ENCODE assay signal across 1 cellular context in the genomic region with DNA sequence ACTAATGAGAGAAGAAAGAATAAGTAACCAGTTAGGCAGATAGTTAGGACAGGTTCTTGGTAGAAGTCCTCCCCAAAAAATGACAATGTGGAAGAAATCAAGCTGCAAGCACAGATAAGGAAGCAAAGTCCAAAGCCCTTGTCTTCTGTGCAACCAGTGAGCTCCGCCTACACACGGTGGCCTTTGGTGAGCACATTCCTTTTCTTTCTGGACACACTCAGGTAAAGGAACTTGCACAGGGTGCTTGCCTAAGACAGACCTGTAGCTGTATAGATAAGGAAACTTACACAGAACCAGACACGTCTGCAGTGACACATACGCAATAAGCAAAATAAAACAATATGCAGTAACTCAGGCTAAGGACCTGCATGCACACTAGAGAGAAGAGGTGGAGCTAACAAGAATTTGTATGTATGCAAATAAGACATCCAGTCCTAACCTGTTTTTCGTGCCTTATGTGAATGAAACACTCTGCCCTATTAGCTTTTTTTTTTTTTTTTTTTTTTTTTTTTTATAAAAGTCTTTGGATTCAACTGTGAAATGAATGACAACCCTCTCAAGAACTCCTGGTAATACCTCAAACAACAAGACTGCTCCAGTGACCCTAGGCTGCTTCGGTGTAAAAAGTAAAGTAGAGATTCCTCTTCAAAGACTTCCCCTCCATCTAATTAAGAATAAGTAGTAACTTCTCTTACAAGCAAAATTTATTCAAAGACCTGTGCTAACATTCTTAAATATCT.
TF ChIP-seq lines count a peak whose summit lies in the region.

No MANE protein-coding gene starts in this region.

TF ChIP-seq in HepG2, 621 proteins besides CTCF, POLR2A, EP300 and RAD21 (continues in another document):
- TF ChIP-seq, protein P1, sequence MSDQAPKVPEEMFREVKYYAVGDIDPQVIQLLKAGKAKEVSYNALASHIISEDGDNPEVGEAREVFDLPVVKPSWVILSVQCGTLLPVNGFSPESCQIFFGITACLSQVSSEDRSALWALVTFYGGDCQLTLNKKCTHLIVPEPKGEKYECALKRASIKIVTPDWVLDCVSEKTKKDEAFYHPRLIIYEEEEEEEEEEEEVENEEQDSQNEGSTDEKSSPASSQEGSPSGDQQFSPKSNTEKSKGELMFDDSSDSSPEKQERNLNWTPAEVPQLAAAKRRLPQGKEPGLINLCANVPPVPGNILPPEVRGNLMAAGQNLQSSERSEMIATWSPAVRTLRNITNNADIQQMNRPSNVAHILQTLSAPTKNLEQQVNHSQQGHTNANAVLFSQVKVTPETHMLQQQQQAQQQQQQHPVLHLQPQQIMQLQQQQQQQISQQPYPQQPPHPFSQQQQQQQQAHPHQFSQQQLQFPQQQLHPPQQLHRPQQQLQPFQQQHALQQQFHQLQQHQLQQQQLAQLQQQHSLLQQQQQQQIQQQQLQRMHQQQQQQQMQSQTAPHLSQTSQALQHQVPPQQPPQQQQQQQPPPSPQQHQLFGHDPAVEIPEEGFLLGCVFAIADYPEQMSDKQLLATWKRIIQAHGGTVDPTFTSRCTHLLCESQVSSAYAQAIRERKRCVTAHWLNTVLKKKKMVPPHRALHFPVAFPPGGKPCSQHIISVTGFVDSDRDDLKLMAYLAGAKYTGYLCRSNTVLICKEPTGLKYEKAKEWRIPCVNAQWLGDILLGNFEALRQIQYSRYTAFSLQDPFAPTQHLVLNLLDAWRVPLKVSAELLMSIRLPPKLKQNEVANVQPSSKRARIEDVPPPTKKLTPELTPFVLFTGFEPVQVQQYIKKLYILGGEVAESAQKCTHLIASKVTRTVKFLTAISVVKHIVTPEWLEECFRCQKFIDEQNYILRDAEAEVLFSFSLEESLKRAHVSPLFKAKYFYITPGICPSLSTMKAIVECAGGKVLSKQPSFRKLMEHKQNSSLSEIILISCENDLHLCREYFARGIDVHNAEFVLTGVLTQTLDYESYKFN (CRISPR knock-in tag; conservative IDR thresholded peaks at IDR 0.05), result peak; percentile 85
- TF ChIP-seq EEA1 (CRISPR knock-in tag; IDR thresholded peaks at IDR 0.05; ENCODE audit: borderline replicate concordance) (no peak), CEBPB (IDR thresholded peaks at IDR 0.05; ENCODE audit: borderline replicate concordance, low read depth, low read length) (peak; percentile 37; the same call in 1 of the 2 replicates), MIER2 (CRISPR knock-in tag; IDR thresholded peaks at IDR 0.05) (peak; percentile 53; the same call in 1 of the 2 replicates), POLR2G (IDR thresholded peaks at IDR 0.05; ENCODE audit: low read depth, low read length) (peak; percentile 66), ZNF660 (CRISPR knock-in tag; IDR thresholded peaks at IDR 0.05; ENCODE audit: borderline replicate concordance, low read depth) (no peak), MTERF4 (CRISPR knock-in tag; IDR thresholded peaks at IDR 0.05) (no peak), PCBP1 (IDR thresholded peaks at IDR 0.05; ENCODE audit: borderline replicate concordance, low read depth, low read length) (no peak), PHF8 (CRISPR knock-in tag; IDR thresholded peaks at IDR 0.05) (no peak), ELF3 (CRISPR knock-in tag; IDR thresholded peaks at IDR 0.05) (peak; percentile 64), TOPORS (CRISPR knock-in tag; IDR thresholded peaks at IDR 0.05) (no peak), SYNCRIP (IDR thresholded peaks at IDR 0.05; ENCODE audit: insufficient read depth, low read depth, low read length) (no peak), ZBTB37 (CRISPR knock-in tag; IDR thresholded peaks at IDR 0.05) (no peak), PAX8 (CRISPR knock-in tag; IDR thresholded peaks at IDR 0.05; ENCODE audit: borderline replicate concordance) (no peak), CEBPG (CRISPR knock-in tag; IDR thresholded peaks at IDR 0.05) (peak; percentile 83), ZNF558 (CRISPR knock-in tag; IDR thresholded peaks at IDR 0.05; ENCODE audit: borderline replicate concordance) (no peak), ZBTB20 (CRISPR knock-in tag; IDR thresholded peaks at IDR 0.05; ENCODE audit: borderline replicate concordance, low read depth) (no peak)
- TF ChIP-seq, protein P2, sequence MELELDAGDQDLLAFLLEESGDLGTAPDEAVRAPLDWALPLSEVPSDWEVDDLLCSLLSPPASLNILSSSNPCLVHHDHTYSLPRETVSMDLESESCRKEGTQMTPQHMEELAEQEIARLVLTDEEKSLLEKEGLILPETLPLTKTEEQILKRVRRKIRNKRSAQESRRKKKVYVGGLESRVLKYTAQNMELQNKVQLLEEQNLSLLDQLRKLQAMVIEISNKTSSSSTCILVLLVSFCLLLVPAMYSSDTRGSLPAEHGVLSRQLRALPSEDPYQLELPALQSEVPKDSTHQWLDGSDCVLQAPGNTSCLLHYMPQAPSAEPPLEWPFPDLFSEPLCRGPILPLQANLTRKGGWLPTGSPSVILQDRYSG (CRISPR knock-in tag; IDR thresholded peaks at IDR 0.05), result no peak
- TF ChIP-seq, protein P3, sequence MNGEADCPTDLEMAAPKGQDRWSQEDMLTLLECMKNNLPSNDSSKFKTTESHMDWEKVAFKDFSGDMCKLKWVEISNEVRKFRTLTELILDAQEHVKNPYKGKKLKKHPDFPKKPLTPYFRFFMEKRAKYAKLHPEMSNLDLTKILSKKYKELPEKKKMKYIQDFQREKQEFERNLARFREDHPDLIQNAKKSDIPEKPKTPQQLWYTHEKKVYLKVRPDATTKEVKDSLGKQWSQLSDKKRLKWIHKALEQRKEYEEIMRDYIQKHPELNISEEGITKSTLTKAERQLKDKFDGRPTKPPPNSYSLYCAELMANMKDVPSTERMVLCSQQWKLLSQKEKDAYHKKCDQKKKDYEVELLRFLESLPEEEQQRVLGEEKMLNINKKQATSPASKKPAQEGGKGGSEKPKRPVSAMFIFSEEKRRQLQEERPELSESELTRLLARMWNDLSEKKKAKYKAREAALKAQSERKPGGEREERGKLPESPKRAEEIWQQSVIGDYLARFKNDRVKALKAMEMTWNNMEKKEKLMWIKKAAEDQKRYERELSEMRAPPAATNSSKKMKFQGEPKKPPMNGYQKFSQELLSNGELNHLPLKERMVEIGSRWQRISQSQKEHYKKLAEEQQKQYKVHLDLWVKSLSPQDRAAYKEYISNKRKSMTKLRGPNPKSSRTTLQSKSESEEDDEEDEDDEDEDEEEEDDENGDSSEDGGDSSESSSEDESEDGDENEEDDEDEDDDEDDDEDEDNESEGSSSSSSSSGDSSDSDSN (CRISPR knock-in tag; IDR thresholded peaks at IDR 0.05), result no peak
- TF ChIP-seq, protein P4, sequence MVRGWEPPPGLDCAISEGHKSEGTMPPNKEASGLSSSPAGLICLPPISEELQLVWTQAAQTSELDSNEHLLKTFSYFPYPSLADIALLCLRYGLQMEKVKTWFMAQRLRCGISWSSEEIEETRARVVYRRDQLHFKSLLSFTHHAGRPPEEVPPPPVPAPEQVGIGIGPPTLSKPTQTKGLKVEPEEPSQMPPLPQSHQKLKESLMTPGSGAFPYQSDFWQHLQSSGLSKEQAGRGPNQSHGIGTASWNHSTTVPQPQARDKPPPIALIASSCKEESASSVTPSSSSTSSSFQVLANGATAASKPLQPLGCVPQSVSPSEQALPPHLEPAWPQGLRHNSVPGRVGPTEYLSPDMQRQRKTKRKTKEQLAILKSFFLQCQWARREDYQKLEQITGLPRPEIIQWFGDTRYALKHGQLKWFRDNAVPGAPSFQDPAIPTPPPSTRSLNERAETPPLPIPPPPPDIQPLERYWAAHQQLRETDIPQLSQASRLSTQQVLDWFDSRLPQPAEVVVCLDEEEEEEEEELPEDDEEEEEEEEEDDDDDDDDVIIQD (CRISPR knock-in tag; IDR thresholded peaks at IDR 0.05; ENCODE audit: low read depth), result peak; percentile 87
- TF ChIP-seq, protein P5, sequence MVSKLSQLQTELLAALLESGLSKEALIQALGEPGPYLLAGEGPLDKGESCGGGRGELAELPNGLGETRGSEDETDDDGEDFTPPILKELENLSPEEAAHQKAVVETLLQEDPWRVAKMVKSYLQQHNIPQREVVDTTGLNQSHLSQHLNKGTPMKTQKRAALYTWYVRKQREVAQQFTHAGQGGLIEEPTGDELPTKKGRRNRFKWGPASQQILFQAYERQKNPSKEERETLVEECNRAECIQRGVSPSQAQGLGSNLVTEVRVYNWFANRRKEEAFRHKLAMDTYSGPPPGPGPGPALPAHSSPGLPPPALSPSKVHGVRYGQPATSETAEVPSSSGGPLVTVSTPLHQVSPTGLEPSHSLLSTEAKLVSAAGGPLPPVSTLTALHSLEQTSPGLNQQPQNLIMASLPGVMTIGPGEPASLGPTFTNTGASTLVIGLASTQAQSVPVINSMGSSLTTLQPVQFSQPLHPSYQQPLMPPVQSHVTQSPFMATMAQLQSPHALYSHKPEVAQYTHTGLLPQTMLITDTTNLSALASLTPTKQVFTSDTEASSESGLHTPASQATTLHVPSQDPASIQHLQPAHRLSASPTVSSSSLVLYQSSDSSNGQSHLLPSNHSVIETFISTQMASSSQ (IDR thresholded peaks at IDR 0.05; ENCODE audit: low read depth), result peak; percentile 70
- TF ChIP-seq, protein P5 (CRISPR knock-in tag; IDR thresholded peaks at IDR 0.05; ENCODE audit: borderline replicate concordance), result peak; percentile 78; the same call in 1 of the 2 replicates
- TF ChIP-seq, protein P6, sequence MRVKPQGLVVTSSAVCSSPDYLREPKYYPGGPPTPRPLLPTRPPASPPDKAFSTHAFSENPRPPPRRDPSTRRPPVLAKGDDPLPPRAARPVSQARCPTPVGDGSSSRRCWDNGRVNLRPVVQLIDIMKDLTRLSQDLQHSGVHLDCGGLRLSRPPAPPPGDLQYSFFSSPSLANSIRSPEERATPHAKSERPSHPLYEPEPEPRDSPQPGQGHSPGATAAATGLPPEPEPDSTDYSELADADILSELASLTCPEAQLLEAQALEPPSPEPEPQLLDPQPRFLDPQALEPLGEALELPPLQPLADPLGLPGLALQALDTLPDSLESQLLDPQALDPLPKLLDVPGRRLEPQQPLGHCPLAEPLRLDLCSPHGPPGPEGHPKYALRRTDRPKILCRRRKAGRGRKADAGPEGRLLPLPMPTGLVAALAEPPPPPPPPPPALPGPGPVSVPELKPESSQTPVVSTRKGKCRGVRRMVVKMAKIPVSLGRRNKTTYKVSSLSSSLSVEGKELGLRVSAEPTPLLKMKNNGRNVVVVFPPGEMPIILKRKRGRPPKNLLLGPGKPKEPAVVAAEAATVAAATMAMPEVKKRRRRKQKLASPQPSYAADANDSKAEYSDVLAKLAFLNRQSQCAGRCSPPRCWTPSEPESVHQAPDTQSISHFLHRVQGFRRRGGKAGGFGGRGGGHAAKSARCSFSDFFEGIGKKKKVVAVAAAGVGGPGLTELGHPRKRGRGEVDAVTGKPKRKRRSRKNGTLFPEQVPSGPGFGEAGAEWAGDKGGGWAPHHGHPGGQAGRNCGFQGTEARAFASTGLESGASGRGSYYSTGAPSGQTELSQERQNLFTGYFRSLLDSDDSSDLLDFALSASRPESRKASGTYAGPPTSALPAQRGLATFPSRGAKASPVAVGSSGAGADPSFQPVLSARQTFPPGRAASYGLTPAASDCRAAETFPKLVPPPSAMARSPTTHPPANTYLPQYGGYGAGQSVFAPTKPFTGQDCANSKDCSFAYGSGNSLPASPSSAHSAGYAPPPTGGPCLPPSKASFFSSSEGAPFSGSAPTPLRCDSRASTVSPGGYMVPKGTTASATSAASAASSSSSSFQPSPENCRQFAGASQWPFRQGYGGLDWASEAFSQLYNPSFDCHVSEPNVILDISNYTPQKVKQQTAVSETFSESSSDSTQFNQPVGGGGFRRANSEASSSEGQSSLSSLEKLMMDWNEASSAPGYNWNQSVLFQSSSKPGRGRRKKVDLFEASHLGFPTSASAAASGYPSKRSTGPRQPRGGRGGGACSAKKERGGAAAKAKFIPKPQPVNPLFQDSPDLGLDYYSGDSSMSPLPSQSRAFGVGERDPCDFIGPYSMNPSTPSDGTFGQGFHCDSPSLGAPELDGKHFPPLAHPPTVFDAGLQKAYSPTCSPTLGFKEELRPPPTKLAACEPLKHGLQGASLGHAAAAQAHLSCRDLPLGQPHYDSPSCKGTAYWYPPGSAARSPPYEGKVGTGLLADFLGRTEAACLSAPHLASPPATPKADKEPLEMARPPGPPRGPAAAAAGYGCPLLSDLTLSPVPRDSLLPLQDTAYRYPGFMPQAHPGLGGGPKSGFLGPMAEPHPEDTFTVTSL (CRISPR knock-in tag; IDR thresholded peaks at IDR 0.05; ENCODE audit: borderline replicate concordance), result peak; percentile 75; the same call in 1 of the 2 replicates
